20 cellular contexts compared by ENCODE assay signal in the genomic region with DNA sequence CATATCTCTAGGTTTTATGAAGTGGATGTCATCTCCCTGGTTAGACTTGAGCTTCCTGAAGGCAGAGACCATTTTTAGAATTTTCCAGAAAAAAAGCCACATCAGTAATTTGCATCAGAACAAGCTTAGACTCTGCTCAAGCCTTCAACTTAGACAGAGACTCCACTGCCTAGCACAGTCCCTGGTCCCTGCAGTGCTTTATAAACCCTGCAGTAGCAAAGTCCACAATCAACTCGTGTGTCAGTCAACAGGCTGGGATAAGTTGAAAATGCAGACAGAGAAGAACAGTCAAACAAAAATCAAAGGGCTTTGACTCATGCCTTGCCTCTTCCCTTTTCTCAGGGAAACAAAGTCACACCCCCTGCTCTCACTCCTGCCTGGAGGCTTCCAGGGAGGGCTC. TPM values are rescaled to one million over a fixed set of nuclear protein-coding genes. Genes with fewer than 3 reads are reported as not detected.
"Had no signal": no experiment of that assay in that cellular context is flagged by ENCODE, and none has a peak within 500 bp of the region (broad histone marks: within the 10 kb centered on the region; RNA-seq: fewer than 3 reads in every experiment).

No MANE protein-coding gene starts in this region.

RNA-seq across cellular contexts. Expression of gene CEACAM3, which starts 7.9 kb away (rescaled TPM):
- total RNA-seq: activated naive CD4-positive, alpha-beta T cell treated with anti-CD3 and anti-CD28 coated beads for 36 hours; activated naive CD4-positive, alpha-beta T cell treated with anti-CD3 and anti-CD28 coated beads, Interleukin-2, amount 50 U/mL, for 72 hours; activated naive CD8-positive, alpha-beta T cell treated with anti-CD3 and anti-CD28 coated beads for 36 hours; activated naive CD8-positive, alpha-beta T cell treated with anti-CD3 and anti-CD28 coated beads, Interleukin-2, amount 10 ng/mL, durations not matched to agents 7 days and 5 days; activated T-cell treated with anti-CD3 and anti-CD28 coated beads, Interleukin-2, amount 50 U/mL, for 4 hours; activated T-cell treated with anti-CD3 and anti-CD28 coated beads, Interleukin-2, amount 50 U/mL, for 72 hours; activated T-helper 1 cell treated with anti-CD3 and anti-CD28 coated beads, Interleukin-12 subunit alpha, Interleukin-12 subunit beta, Interleukin-2, Interleukin-4 antibody, amounts not matched to agents 30 ng/mL and 10 ng/mL and 1 ng/mL, durations not matched to agents 14 hours and 24 hours and 36 hours; activated T-helper 17 cell treated with anti-CD3 and anti-CD28 coated beads, Interleukin-2, amount 50 U/mL, for 72 hours; activated T-helper 2 cell treated with anti-CD3 and anti-CD28 coated beads, Interferon-gamma antibody, Interleukin-2, Interleukin-4, amounts not matched to agents 10 μg/mL and 5 μg/mL and 100 μg/mL, durations not matched to agents 14 hours and 24 hours and 36 hours; ascending aorta; astrocyte; body of pancreas; cardiac muscle cell; cerebellum; chondrocyte had no signal
- polyA plus RNA-seq: aorta, cardiac muscle cell had no signal

RNA-seq across cellular contexts. Expression of gene CEACAM6, which starts 33.2 kb away (rescaled TPM):
- total RNA-seq: activated naive CD4-positive, alpha-beta T cell treated with anti-CD3 and anti-CD28 coated beads for 36 hours; activated naive CD4-positive, alpha-beta T cell treated with anti-CD3 and anti-CD28 coated beads, Interleukin-2, amount 50 U/mL, for 72 hours; activated naive CD8-positive, alpha-beta T cell treated with anti-CD3 and anti-CD28 coated beads for 36 hours; activated naive CD8-positive, alpha-beta T cell treated with anti-CD3 and anti-CD28 coated beads, Interleukin-2, amount 10 ng/mL, durations not matched to agents 7 days and 5 days; activated T-cell treated with anti-CD3 and anti-CD28 coated beads, Interleukin-2, amount 50 U/mL, for 72 hours; activated T-helper 1 cell treated with anti-CD3 and anti-CD28 coated beads, Interleukin-12 subunit alpha, Interleukin-12 subunit beta, Interleukin-2, Interleukin-4 antibody, amounts not matched to agents 30 ng/mL and 10 ng/mL and 1 ng/mL, durations not matched to agents 14 hours and 24 hours and 36 hours; activated T-helper 17 cell treated with anti-CD3 and anti-CD28 coated beads, Interleukin-2, amount 50 U/mL, for 72 hours; activated T-helper 2 cell treated with anti-CD3 and anti-CD28 coated beads, Interferon-gamma antibody, Interleukin-2, Interleukin-4, amounts not matched to agents 10 μg/mL and 5 μg/mL and 100 μg/mL, durations not matched to agents 14 hours and 24 hours and 36 hours; ascending aorta; astrocyte; cardiac muscle cell; chondrocyte had no signal
- polyA plus RNA-seq: cardiac muscle cell had no signal

RNA-seq across cellular contexts. Expression of gene LYPD4, which starts 56.0 kb away (rescaled TPM):
- total RNA-seq: activated naive CD4-positive, alpha-beta T cell treated with anti-CD3 and anti-CD28 coated beads for 36 hours; activated naive CD4-positive, alpha-beta T cell treated with anti-CD3 and anti-CD28 coated beads, Interleukin-2, amount 50 U/mL, for 72 hours; activated naive CD8-positive, alpha-beta T cell treated with anti-CD3 and anti-CD28 coated beads for 36 hours; activated naive CD8-positive, alpha-beta T cell treated with anti-CD3 and anti-CD28 coated beads, Interleukin-2, amount 10 ng/mL, durations not matched to agents 7 days and 5 days; activated T-cell treated with anti-CD3 and anti-CD28 coated beads, Interleukin-2, amount 50 U/mL, for 4 hours; activated T-cell treated with anti-CD3 and anti-CD28 coated beads, Interleukin-2, amount 50 U/mL, for 72 hours; activated T-helper 1 cell treated with anti-CD3 and anti-CD28 coated beads, Interleukin-12 subunit alpha, Interleukin-12 subunit beta, Interleukin-2, Interleukin-4 antibody, amounts not matched to agents 30 ng/mL and 10 ng/mL and 1 ng/mL, durations not matched to agents 14 hours and 24 hours and 36 hours; activated T-helper 17 cell treated with anti-CD3 and anti-CD28 coated beads, Interleukin-2, amount 50 U/mL, for 72 hours; activated T-helper 2 cell treated with anti-CD3 and anti-CD28 coated beads, Interferon-gamma antibody, Interleukin-2, Interleukin-4, amounts not matched to agents 10 μg/mL and 5 μg/mL and 100 μg/mL, durations not matched to agents 14 hours and 24 hours and 36 hours; adrenal gland; aorta; ascending aorta; astrocyte; body of pancreas; breast epithelium; cardiac muscle cell; cardiac septum; cerebellum; chondrocyte had no signal
- polyA plus RNA-seq: adipose tissue, aorta, cardiac muscle cell had no signal

RNA-seq across cellular contexts. Expression of gene DMRTC2, which starts 56.3 kb away (rescaled TPM):
- total RNA-seq: activated naive CD4-positive, alpha-beta T cell treated with anti-CD3 and anti-CD28 coated beads for 36 hours; activated naive CD4-positive, alpha-beta T cell treated with anti-CD3 and anti-CD28 coated beads, Interleukin-2, amount 50 U/mL, for 72 hours; activated naive CD8-positive, alpha-beta T cell treated with anti-CD3 and anti-CD28 coated beads for 36 hours; activated naive CD8-positive, alpha-beta T cell treated with anti-CD3 and anti-CD28 coated beads, Interleukin-2, amount 10 ng/mL, durations not matched to agents 7 days and 5 days; activated T-cell treated with anti-CD3 and anti-CD28 coated beads, Interleukin-2, amount 50 U/mL, for 4 hours; activated T-cell treated with anti-CD3 and anti-CD28 coated beads, Interleukin-2, amount 50 U/mL, for 72 hours; activated T-helper 1 cell treated with anti-CD3 and anti-CD28 coated beads, Interleukin-12 subunit alpha, Interleukin-12 subunit beta, Interleukin-2, Interleukin-4 antibody, amounts not matched to agents 30 ng/mL and 10 ng/mL and 1 ng/mL, durations not matched to agents 14 hours and 24 hours and 36 hours; activated T-helper 17 cell treated with anti-CD3 and anti-CD28 coated beads, Interleukin-2, amount 50 U/mL, for 72 hours; activated T-helper 2 cell treated with anti-CD3 and anti-CD28 coated beads, Interferon-gamma antibody, Interleukin-2, Interleukin-4, amounts not matched to agents 10 μg/mL and 5 μg/mL and 100 μg/mL, durations not matched to agents 14 hours and 24 hours and 36 hours; adrenal gland; aorta; ascending aorta; astrocyte; body of pancreas; breast epithelium; cardiac muscle cell; cardiac septum; cerebellum; chondrocyte had no signal
- polyA plus RNA-seq: adipose tissue, adrenal gland, aorta, cardiac muscle cell had no signal
